1 cellular context compared by ENCODE assay signal in the genomic region with DNA sequence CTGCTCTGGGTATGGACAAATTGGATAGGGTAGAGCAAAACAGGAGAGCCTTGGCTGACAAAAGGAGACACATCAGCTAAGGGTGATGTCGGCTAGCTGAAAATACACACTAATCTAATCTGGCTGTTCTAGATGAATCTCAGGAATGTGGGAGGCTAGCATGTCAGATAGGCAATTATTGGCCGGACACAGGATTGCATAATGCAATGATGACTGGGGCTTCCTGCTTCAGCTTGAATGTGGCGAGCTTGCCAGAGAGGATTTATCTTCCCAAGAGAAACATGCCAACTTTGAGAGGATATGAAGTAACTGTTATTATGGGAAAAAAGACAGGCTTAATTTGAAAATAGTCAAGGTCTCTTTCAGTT.
TF ChIP-seq lines count a peak whose summit lies in the region.

No MANE protein-coding gene starts in this region.

TF ChIP-seq in SK-N-SH, 30 proteins besides CTCF, POLR2A, EP300 and RAD21 (continued from another document):
- peak; percentile 92 for TF ChIP-seq FOXM1 (IDR thresholded peaks at IDR 0.05; ENCODE audit: low read depth)
- peak; percentile 66; the same call in 1 of the 2 replicates for TF ChIP-seq TAF1 (IDR thresholded peaks at IDR 0.05; ENCODE audit: borderline replicate concordance, low read depth, low read length)
- no peak for TF ChIP-seq MXI1 (IDR thresholded peaks at IDR 0.05; ENCODE audit: low read depth, low read length)
